In genomic region chr9:470795-471194, GRCh38 we compare ENCODE assay signal across 8 cellular contexts. TPM values are rescaled to one million over a fixed set of nuclear protein-coding genes. Genes with fewer than 3 reads are reported as not detected.
DNase-seq lines count a peak whose midpoint lies in the region; ATAC-seq and TF ChIP-seq lines count a peak whose summit lies in the region.

No MANE protein-coding gene starts in this region.

- peak; percentile 36 for ATAC-seq in esophagus mucosa

- H3K4me2 ChIP-seq in DOHH2 (ENCODE audit: low read length) (peak overlapping the region; percentile 100), OCI-LY3 (ENCODE audit: low read length) (peak overlapping the region; percentile 93)

- H4K20me1 ChIP-seq in DOHH2 (ENCODE audit: control insufficient read depth, insufficient read depth, low read depth, low read length) (no peaks in the 10 kb centered on the region), OCI-LY3 (ENCODE audit: insufficient read depth, low read length) (no peaks in the 10 kb centered on the region)

- H3K9me2 ChIP-seq in DOHH2 (replicated peaks; ENCODE audit: control insufficient read depth, low read length) = no peaks in the 10 kb centered on the region

- H3F3A ChIP-seq in DOHH2 (ENCODE audit: control insufficient read depth, insufficient read depth) = peaks cover 11% of the 10 kb centered on the region

- H3K9ac ChIP-seq in OCI-LY3 (ENCODE audit: low read length) = peak overlapping the region; percentile 81

- H3K27ac ChIP-seq in DOHH2 (ENCODE audit: low read depth, low read length) (peak overlapping the region; percentile 96; the same call in 1 of the 2 replicates), OCI-LY3 (ENCODE audit: low read length) (no peak overlapping the region)

- H3K79me2 ChIP-seq in DOHH2 (ENCODE audit: control insufficient read depth, low read length) (peaks cover 11% of the 10 kb centered on the region), OCI-LY3 (ENCODE audit: low read length) (no peaks in the 10 kb centered on the region; the same call in 1 of the 2 replicates)

- H3K4me1 ChIP-seq in DOHH2 (ENCODE audit: control insufficient read depth, low read length) = peaks cover 34% of the 10 kb centered on the region
- H3K4me1 ChIP-seq in OCI-LY3 (ENCODE audit: low read length) = peaks cover 22% of the 10 kb centered on the region

- H3K9me3 ChIP-seq in DOHH2 (ENCODE audit: control insufficient read depth, insufficient read depth, low read length) = no peaks in the 10 kb centered on the region
- no peaks in the 10 kb centered on the region for H3K9me3 ChIP-seq in OCI-LY3 (ENCODE audit: insufficient read depth, low read length)

- H2AFZ ChIP-seq in OCI-LY3 (ENCODE audit: low read depth, low read length) = peak overlapping the region; percentile 88

- peak overlapping the region; percentile 90 for H3K4me3 ChIP-seq in DOHH2 (ENCODE audit: low read length)
- H3K4me3 ChIP-seq in OCI-LY3 (ENCODE audit: low read length) = peak overlapping the region; percentile 85

- H3K27me3 ChIP-seq in DOHH2 (ENCODE audit: control insufficient read depth, low read length) (no peaks in the 10 kb centered on the region), OCI-LY3 (ENCODE audit: low read depth, low read length) (no peaks in the 10 kb centered on the region)

- DNase-seq in pons (ENCODE audit: low spot score) (peak; percentile 34), GM20000 (ENCODE audit: low spot score) (no peak), NCI-H2029 (lab: John Stamatoyannopoulos, UW) (no peak), HT-29 (ENCODE audit: low spot score) (no peak), GM19238 (ENCODE audit: insufficient read length, low spot score) (no peak)

- TF ChIP-seq CTCF in DOHH2 (IDR thresholded peaks at IDR 0.05; ENCODE audit: low read depth, low read length, poor library complexity, severe bottlenecking) (no peak), OCI-LY3 (IDR thresholded peaks at IDR 0.05; ENCODE audit: low read depth, low read length) (no peak), GM20000 (IDR thresholded peaks at IDR 0.05; ENCODE audit: extremely low read depth, missing control alignments) (no peak)

- H3K36me3 ChIP-seq in DOHH2 (ENCODE audit: control insufficient read depth, low read length) = peaks cover 2% of the 10 kb centered on the region
- H3K36me3 ChIP-seq in OCI-LY3 (replicated peaks; ENCODE audit: low read depth, low read length) = no peaks in the 10 kb centered on the region

RNA-seq across cellular contexts. Expression of gene KANK1, which starts 33.7 kb away (rescaled TPM):
- 45.4 TPM for total RNA-seq in esophagus mucosa
- total RNA-seq in HT-29 (2014; rRNA removed; shearing (Covaris generic)) = 19.3 and 22.0 TPM in 2 replicates
